21 cellular contexts compared by ENCODE assay signal in the genomic region with DNA sequence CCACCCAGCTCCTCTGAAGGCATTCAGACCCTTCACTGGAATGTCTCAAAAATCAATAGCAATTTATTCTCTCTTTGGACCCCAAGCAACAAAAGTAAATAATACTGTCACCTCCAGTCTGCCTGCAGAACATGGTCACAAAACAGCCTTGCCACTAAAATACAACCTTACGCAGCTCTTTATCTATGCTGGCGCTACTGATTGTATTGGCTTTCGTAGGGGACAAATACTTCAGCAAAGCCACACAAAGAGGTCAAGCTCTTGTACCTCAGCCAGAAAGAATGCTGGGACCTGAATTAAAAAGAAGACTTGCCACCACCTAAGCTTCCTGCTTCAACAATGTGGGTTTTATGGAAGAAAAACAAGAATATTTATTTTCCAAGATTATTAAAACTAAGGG. TPM values are rescaled to one million over a fixed set of nuclear protein-coding genes. Genes with fewer than 3 reads are reported as not detected.
DNase-seq lines count a peak whose midpoint lies in the region; ATAC-seq, FAIRE-seq and TF ChIP-seq lines count a peak whose summit lies in the region.
"Had no signal": no experiment of that assay in that cellular context is flagged by ENCODE, and none has a peak within 500 bp of the region (broad histone marks: within the 10 kb centered on the region; RNA-seq: fewer than 3 reads in every experiment).

No MANE protein-coding gene starts in this region.

- H3K36me3 Mint-ChIP-seq in neural progenitor cell: no peaks in the 10 kb centered on the region
- no peaks in the 10 kb centered on the region for H3K36me3 Mint-ChIP-seq in activated naive CD8-positive, alpha-beta T cell treated with anti-CD3 and anti-CD28 coated beads, Interleukin-2, amount 50 U/mL, for 24 hours (ENCODE audit: low read depth)
- no peaks in the 10 kb centered on the region for H3K36me3 Mint-ChIP-seq in natural killer cell

- no peak overlapping the region for H3K27ac Mint-ChIP-seq in neural progenitor cell
- no peak overlapping the region for H3K27ac Mint-ChIP-seq in activated naive CD8-positive, alpha-beta T cell treated with anti-CD3 and anti-CD28 coated beads, Interleukin-2, amount 50 U/mL, for 24 hours
- no peak overlapping the region for H3K27ac Mint-ChIP-seq in natural killer cell

- H3K9ac ChIP-seq in liver (ENCODE audit: low read depth in 1 of 2, low read length in 2 of 2) (no peak overlapping the region), HepG2 (ENCODE audit: insufficient read depth, low read depth, low read length) (no peak overlapping the region), neural progenitor cell (no peak overlapping the region)

- intact Hi-C loops in HepG2 (cut with micrococcal nuclease; ENCODE audit: unreplicated experiment) (no loop called here), natural killer cell (cut with micrococcal nuclease) (no loop called here)

- no peak for FAIRE-seq in HepG2 (lab: Jason Lieb, UNC)
- FAIRE-seq: GM18507, HTR-8/SVneo had no signal

- H3K9me3 ChIP-seq in liver (ENCODE audit: control insufficient read depth in 4 of 4, low read length in 3 of 4) (no peaks in the 10 kb centered on the region), HepG2 (ENCODE audit: low read length) (peaks cover 9% of the 10 kb centered on the region; the same call in 1 of the 2 replicates), right atrium auricular region (no peaks in the 10 kb centered on the region), neural progenitor cell (ENCODE audit: low read depth) (no peaks in the 10 kb centered on the region)
- H3K9me3 ChIP-seq: MG63 had no signal

- H2AFZ ChIP-seq in HepG2 (ENCODE audit: low read length): no peak overlapping the region
- H2AFZ ChIP-seq in neural progenitor cell (replicated peaks): no peak overlapping the region

- POLR2A ChIA-PET in HepG2 (lab: Yijun Ruan, JAX): no interaction called here

- ATAC-seq in HepG2 (no peak), natural killer cell (no peak)
- ATAC-seq in activated naive CD8-positive, alpha-beta T cell treated with anti-CD3 and anti-CD28 coated beads, Interleukin-2, amount 50 U/mL, for 24 hours: no peak

- H3K79me2 ChIP-seq in HepG2 (ENCODE audit: insufficient read depth, low read length): no peaks in the 10 kb centered on the region
- no peaks in the 10 kb centered on the region for H3K79me2 ChIP-seq in neural progenitor cell (ENCODE audit: low read depth)

- no peak overlapping the region for H3K4me2 ChIP-seq in HepG2 (ENCODE audit: low read depth, low read length)
- no peak overlapping the region for H3K4me2 ChIP-seq in neural progenitor cell

- H3K4me3 ChIP-seq in liver (ENCODE audit: low read depth in 1 of 3, low read length in 3 of 3): no peak overlapping the region
- H3K4me3 ChIP-seq in HepG2 (replicated peaks in 1 of 3; ENCODE audit: insufficient read depth in 1 of 3, low read depth in 2 of 3, low read length in 3 of 3): no peak overlapping the region
- H3K4me3 ChIP-seq in right atrium auricular region: no peak overlapping the region
- H3K4me3 ChIP-seq in neural progenitor cell: no peak overlapping the region
- H3K4me3 ChIP-seq: MG63 had no signal

- no peak for DNase-seq in HepG2 (ENCODE audit: low spot score)
- DNase-seq in right atrium auricular region (ENCODE audit: low spot score): no peak
- DNase-seq in neural progenitor cell (ENCODE audit: low spot score): peak; percentile 33
- DNase-seq in activated naive CD8-positive, alpha-beta T cell treated with anti-CD3 and anti-CD28 coated beads, Interleukin-2, amount 50 U/mL, for 24 hours: no peak
- no peak for DNase-seq in stimulated activated CD4-positive, alpha-beta T cell treated with anti-CD3 and anti-CD28 coated beads, Interleukin-15, amount 100 ng/mL, for 24 hours
- no peak for DNase-seq in natural killer cell
- DNase-seq: DMS153, H7, KBM-7, MG63, NCI-H1105 treated with DMSO at 0.1 percent for 48 hours, NCI-H1694, NCI-H2029 treated with DMSO at 0.1 percent for 48 hours, NCI-H2227 treated with DMSO at 0.1 percent for 48 hours, NCI-H526 treated with DMSO at 0.1 percent for 48 hours, RPMI8226, SHP77 treated with DMSO at 0.1 percent for 48 hours had no signal

- H3K4me3 Mint-ChIP-seq in neural progenitor cell: no peak overlapping the region
- H3K4me3 Mint-ChIP-seq in activated naive CD8-positive, alpha-beta T cell treated with anti-CD3 and anti-CD28 coated beads, Interleukin-2, amount 50 U/mL, for 24 hours: no peak overlapping the region
- no peak overlapping the region for H3K4me3 Mint-ChIP-seq in natural killer cell

- TF ChIP-seq EP300 in HepG2 (IDR thresholded peaks at IDR 0.05; ENCODE audit: low read depth in 2 of 2, low read length in 2 of 2) (no peak), HepG2 (CRISPR knock-in tag; IDR thresholded peaks at IDR 0.05; ENCODE audit: borderline replicate concordance) (no peak)

- WGBS in liver: 36% methylated on average over 3 of the region's 3 CpGs
- WGBS in HepG2 (ENCODE audit: low lambda C conversion rate): 25% methylated on average over 3 of the region's 3 CpGs

- no peaks in the 10 kb centered on the region for H3K27me3 Mint-ChIP-seq in neural progenitor cell (ENCODE audit: insufficient read depth, low read depth)
- H3K27me3 Mint-ChIP-seq in activated naive CD8-positive, alpha-beta T cell treated with anti-CD3 and anti-CD28 coated beads, Interleukin-2, amount 50 U/mL, for 24 hours: no peaks in the 10 kb centered on the region
- no peaks in the 10 kb centered on the region for H3K27me3 Mint-ChIP-seq in natural killer cell (ENCODE audit: low read depth in 2 of 2)

- BruUV-seq in HepG2 (replicated peaks; lab: Mats Ljungman, UMichigan): no TSS peak

- H3K27me3 ChIP-seq in liver (ENCODE audit: control insufficient read depth in 4 of 4, insufficient read depth in 4 of 4, low read length in 3 of 4) (no peaks in the 10 kb centered on the region), HepG2 (ENCODE audit: control insufficient read depth in 1 of 2, insufficient read depth in 2 of 2, low read length in 2 of 2) (no peaks in the 10 kb centered on the region), right atrium auricular region (no peaks in the 10 kb centered on the region), neural progenitor cell (no peaks in the 10 kb centered on the region)
- H3K27me3 ChIP-seq: MG63 had no signal

- CTCF ChIA-PET in HepG2 (lab: Yijun Ruan, JAX; ENCODE audit: low intra/inter-chr PET ratio, low total read pairs): no interaction called here

- in situ Hi-C loops in HepG2 (cut with HindIII; ENCODE audit: extremely low pct_ligation_motif_present, low pct_unique_long_range_greater_than_20kb): no loop called here

- TF ChIP-seq CTCF in liver (IDR thresholded peaks at IDR 0.05; ENCODE audit: low read depth, low read length, missing input control) (no peak), HepG2 (CRISPR knock-in tag; IDR thresholded peaks at IDR 0.05) (no peak), right atrium auricular region (IDR thresholded peaks at IDR 0.05) (no peak), neural progenitor cell (IDR thresholded peaks at IDR 0.05) (no peak), natural killer cell (IDR thresholded peaks at IDR 0.05) (no peak)

- H3K27ac ChIP-seq in liver (ENCODE audit: low read depth in 1 of 2, low read length in 2 of 2) (no peak overlapping the region), HepG2 (ENCODE audit: extremely low read length, insufficient read depth, low read length) (no peak overlapping the region), right atrium auricular region (peak overlapping the region; percentile 31 to 65), neural progenitor cell (no peak overlapping the region)

- H3K9me3 Mint-ChIP-seq in neural progenitor cell (peaks cover 6% of the 10 kb centered on the region), natural killer cell (peaks cover 8 to 9% of the 10 kb centered on the region in 2 donors)
- H3K9me3 Mint-ChIP-seq in activated naive CD8-positive, alpha-beta T cell treated with anti-CD3 and anti-CD28 coated beads, Interleukin-2, amount 50 U/mL, for 24 hours: peaks cover 13% of the 10 kb centered on the region

- TF ChIP-seq POLR2A in HepG2 (IDR thresholded peaks at IDR 0.05; ENCODE audit: insufficient read depth in 1 of 2, low read depth in 2 of 2, low read length in 2 of 2): no peak

- no peaks in the 10 kb centered on the region for H3F3A ChIP-seq in neural progenitor cell (ENCODE audit: low read depth)

- TF ChIP-seq RAD21 in liver (IDR thresholded peaks at IDR 0.05) (peak in 1 of 2 donors; percentile 49), HepG2 (CRISPR knock-in tag; IDR thresholded peaks at IDR 0.05) (no peak)

- H4K20me1 ChIP-seq in HepG2 (ENCODE audit: insufficient read depth, low read length) (no peaks in the 10 kb centered on the region), neural progenitor cell (ENCODE audit: low read depth) (no peaks in the 10 kb centered on the region)

- H3K4me1 Mint-ChIP-seq in neural progenitor cell: peaks cover 7% of the 10 kb centered on the region
- H3K4me1 Mint-ChIP-seq in activated naive CD8-positive, alpha-beta T cell treated with anti-CD3 and anti-CD28 coated beads, Interleukin-2, amount 50 U/mL, for 24 hours: no peaks in the 10 kb centered on the region
- no peaks in the 10 kb centered on the region for H3K4me1 Mint-ChIP-seq in natural killer cell

- H3K4me1 ChIP-seq in liver (ENCODE audit: control insufficient read depth in 4 of 4, insufficient read depth in 4 of 4, low read length in 3 of 4) (peaks cover 0 to 8% (median under 1%) of the 10 kb centered on the region in 4 donors), HepG2 (ENCODE audit: insufficient read depth, low read length) (no peaks in the 10 kb centered on the region), right atrium auricular region (peaks cover 0 to 13% of the 10 kb centered on the region in 2 donors), neural progenitor cell (peaks cover 7% of the 10 kb centered on the region)

- H3K36me3 ChIP-seq in liver (ENCODE audit: control insufficient read depth in 4 of 4, insufficient read depth in 3 of 4, low read depth in 1 of 4, low read length in 3 of 4) (no peaks in the 10 kb centered on the region), HepG2 (replicated peaks in 1 of 2; ENCODE audit: control insufficient read depth in 1 of 2, insufficient read depth in 2 of 2, low read length in 2 of 2) (no peaks in the 10 kb centered on the region), right atrium auricular region (no peaks in the 10 kb centered on the region), neural progenitor cell (no peaks in the 10 kb centered on the region)
- H3K36me3 ChIP-seq: MG63 had no signal

RNA-seq across cellular contexts. Expression of gene PRKN, which starts 57.2 kb away (rescaled TPM):
- total RNA-seq in liver: 1 to 10 TPM; 3.9 to 4.1 TPM
- polyA plus RNA-seq in liver: 1 to 10 TPM in 1 of 2 donors, under 1 TPM in 1; 0.47 to 2.6 TPM
- 0.18 and 0.31 TPM in 2 replicates for total RNA-seq in HepG2 (2016; rRNA removed; fragmentation: Illumina TruSeq; extraction: Trizol)
- 0.09 TPM in 1 of 2 replicates, not detected in the other for total RNA-seq in HepG2 (2016; cell fraction: cytosol; rRNA removed; fragmentation: Illumina TruSeq; extraction: Trizol; ENCODE audit: low read depth)
- total RNA-seq in HepG2 (2016; cell fraction: insoluble cytoplasmic fraction; rRNA removed; fragmentation: Illumina TruSeq; extraction: Trizol): 0.19 TPM in 1 of 2 replicates, not detected in the other
- total RNA-seq in HepG2 (2016; cell fraction: membrane; rRNA removed; fragmentation: Illumina TruSeq; extraction: Trizol): 0.07 and 0.28 TPM in 2 replicates
- 2.4 and 4.3 TPM in 2 replicates for total RNA-seq in HepG2 (2016; cell fraction: nucleus; rRNA removed; fragmentation: Illumina TruSeq; extraction: Trizol)
- polyA plus RNA-seq in HepG2 (2011; rRNA removed): 0.44 and 0.50 TPM in 2 replicates
- polyA plus RNA-seq in HepG2 (2011; cell fraction: cytosol; rRNA removed): 0.39 and 0.62 TPM in 2 replicates
- 0.50 and 0.80 TPM in 2 replicates for polyA plus RNA-seq in HepG2 (2011; cell fraction: nucleus; rRNA removed)
- 1.2 and 1.3 TPM in 2 replicates for polyA plus RNA-seq in HepG2 (2012)
- polyA plus RNA-seq in HepG2 (2016; cell fraction: cytosol; fragmentation: Illumina TruSeq; extraction: Trizol; ENCODE audit: low read depth): 0.15 TPM in 1 of 2 replicates, not detected in the other
- polyA plus RNA-seq in HepG2 (2016; cell fraction: insoluble cytoplasmic fraction; fragmentation: Illumina TruSeq; extraction: Trizol; ENCODE audit: low read depth): not detected in 2 replicates
- 0.17 and 0.49 TPM in 2 replicates for polyA plus RNA-seq in HepG2 (2016; cell fraction: membrane; fragmentation: Illumina TruSeq; extraction: Trizol; ENCODE audit: low read depth)
- not detected in 2 replicates for polyA plus RNA-seq in HepG2 (2016; cell fraction: nucleus; fragmentation: Illumina TruSeq; extraction: Trizol; ENCODE audit: insufficient read depth, low read depth)
- polyA minus RNA-seq in HepG2 (2011; rRNA and poly(A)+ RNA removed; ENCODE audit: low replicate concordance): 1.9 TPM in 1 of 2 replicates, not detected in the other
- 0.59 TPM in 1 of 2 replicates, not detected in the other for polyA minus RNA-seq in HepG2 (2011; cell fraction: cytosol; rRNA and poly(A)+ RNA removed)
- polyA minus RNA-seq in HepG2 (2011; cell fraction: nucleus; rRNA and poly(A)+ RNA removed): 12.2 and 16.7 TPM in 2 replicates
- 10 to 100 TPM; 15.7 to 19.3 TPM for total RNA-seq in right atrium auricular region
- 2.2 and 2.8 TPM in 2 replicates for total RNA-seq in neural progenitor cell (ENCODE audit: low replicate concordance)
- 1 to 10 TPM; 1.4 to 1.9 (median 1.9) TPM for total RNA-seq in natural killer cell

RNA-seq across cellular contexts. Expression of gene PACRG, which starts 57.4 kb away (rescaled TPM):
- total RNA-seq in liver (1 to 10 TPM in 1 of 2 donors, under 1 TPM in 1; 0.47 to 3.7 TPM), HepG2 (2016; rRNA removed; fragmentation: Illumina TruSeq; extraction: Trizol) (0.13 TPM in 1 of 2 replicates, not detected in the other), right atrium auricular region (10 to 100 TPM in 1 of 2 donors, 1 to 10 TPM in 1; 2.8 to 21.3 TPM), neural progenitor cell (ENCODE audit: low replicate concordance) (0.30 and 0.37 TPM in 2 replicates), natural killer cell (under 1 TPM in 1 of 3 donors, not detected in 2; 0.52 TPM)
- polyA plus RNA-seq in liver (1 to 10 TPM; 1.1 to 3.8 TPM), HepG2 (2011; rRNA removed) (not detected in 2 replicates)
- not detected in 2 replicates for total RNA-seq in HepG2 (2016; cell fraction: cytosol; rRNA removed; fragmentation: Illumina TruSeq; extraction: Trizol; ENCODE audit: low read depth)
- total RNA-seq in HepG2 (2016; cell fraction: insoluble cytoplasmic fraction; rRNA removed; fragmentation: Illumina TruSeq; extraction: Trizol): 0.19 TPM in 1 of 2 replicates, not detected in the other
- not detected in 2 replicates for total RNA-seq in HepG2 (2016; cell fraction: membrane; rRNA removed; fragmentation: Illumina TruSeq; extraction: Trizol)
- not detected in 2 replicates for total RNA-seq in HepG2 (2016; cell fraction: nucleus; rRNA removed; fragmentation: Illumina TruSeq; extraction: Trizol)
- not detected in 2 replicates for polyA plus RNA-seq in HepG2 (2011; cell fraction: cytosol; rRNA removed)
- not detected in 2 replicates for polyA plus RNA-seq in HepG2 (2011; cell fraction: nucleus; rRNA removed)
- 0.43 TPM in 1 of 2 replicates, not detected in the other for polyA plus RNA-seq in HepG2 (2012)
- 0.14 TPM in 1 of 2 replicates, not detected in the other for polyA plus RNA-seq in HepG2 (2016; cell fraction: cytosol; fragmentation: Illumina TruSeq; extraction: Trizol; ENCODE audit: low read depth)
- polyA plus RNA-seq in HepG2 (2016; cell fraction: insoluble cytoplasmic fraction; fragmentation: Illumina TruSeq; extraction: Trizol; ENCODE audit: low read depth): not detected in 2 replicates
- not detected in 2 replicates for polyA plus RNA-seq in HepG2 (2016; cell fraction: membrane; fragmentation: Illumina TruSeq; extraction: Trizol; ENCODE audit: low read depth)
- polyA plus RNA-seq in HepG2 (2016; cell fraction: nucleus; fragmentation: Illumina TruSeq; extraction: Trizol; ENCODE audit: insufficient read depth, low read depth): not detected in 2 replicates
- 0.12 TPM in 1 of 2 replicates, not detected in the other for polyA minus RNA-seq in HepG2 (2011; rRNA and poly(A)+ RNA removed; ENCODE audit: low replicate concordance)
- polyA minus RNA-seq in HepG2 (2011; cell fraction: cytosol; rRNA and poly(A)+ RNA removed): not detected in 2 replicates
- polyA minus RNA-seq in HepG2 (2011; cell fraction: nucleus; rRNA and poly(A)+ RNA removed): not detected in 2 replicates
- total RNA-seq: A172 had no signal

Comparison
In these comparisons a context has a peak if more than half of its experiments do, and no peak if none do; other contexts are left out.
1. H3K27ac ChIP-seq: peak in right atrium auricular region (2 of 2); none in liver (0 of 2), HepG2 (single experiment) and neural progenitor cell (single experiment).